Comparison of ENCODE assay signal across 21 cellular contexts in the genomic region with DNA sequence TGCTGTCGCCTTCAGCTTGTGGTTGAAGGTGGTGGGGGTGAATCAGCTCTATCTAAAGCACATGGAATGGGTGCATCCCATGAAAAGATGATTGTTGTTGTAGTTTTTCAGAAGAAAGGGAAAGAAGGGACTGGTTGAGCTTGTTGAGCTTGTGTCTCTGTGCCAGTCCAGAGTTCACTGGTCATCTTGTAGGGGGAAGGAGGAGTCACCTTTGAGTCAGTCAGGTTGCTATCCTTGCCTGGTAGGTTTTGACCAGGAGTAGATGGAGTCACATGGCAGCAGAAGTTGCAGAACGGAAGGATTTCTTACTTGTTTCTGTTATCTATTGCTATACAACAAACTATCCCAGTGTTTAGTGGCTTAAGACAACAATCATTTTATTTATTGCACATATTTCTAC.
"Had no signal": no experiment of that assay in that cellular context is flagged by ENCODE, and none has a peak within 500 bp of the region (broad histone marks: within the 10 kb centered on the region; RNA-seq: fewer than 3 reads in every experiment).

No MANE protein-coding gene starts in this region.

- H3K9me3 Mint-ChIP-seq: activated CD4-positive, alpha-beta T cell treated with anti-CD3 and anti-CD28 coated beads, Interleukin-2, amount 10 ng/mL, durations not matched to agents 7 days and 5 days; activated CD8-positive, alpha-beta T cell treated with anti-CD3 and anti-CD28 coated beads for 36 hours; activated T-helper 1 cell treated with anti-CD3 and anti-CD28 coated beads, Interleukin-12 subunit alpha, Interleukin-12 subunit beta, Interleukin-2, Interleukin-4 antibody, amounts not matched to agents 30 ng/mL and 10 ng/mL and 1 ng/mL, durations not matched to agents 14 hours and 24 hours and 36 hours had no signal

- H3K4me3 Mint-ChIP-seq: activated CD4-positive, alpha-beta T cell treated with anti-CD3 and anti-CD28 coated beads, Interleukin-2, amount 10 ng/mL, durations not matched to agents 7 days and 5 days; activated CD8-positive, alpha-beta memory T cell treated with anti-CD3 and anti-CD28 coated beads, Interleukin-2, amount 10 ng/mL, durations not matched to agents 7 days and 5 days; activated CD8-positive, alpha-beta T cell treated with anti-CD3 and anti-CD28 coated beads for 36 hours; activated T-helper 1 cell treated with anti-CD3 and anti-CD28 coated beads, Interleukin-12 subunit alpha, Interleukin-12 subunit beta, Interleukin-2, Interleukin-4 antibody, amounts not matched to agents 30 ng/mL and 10 ng/mL and 1 ng/mL, durations not matched to agents 14 hours and 24 hours and 36 hours had no signal

- H3K9me3 ChIP-seq: body of pancreas, left ventricle myocardium inferior, right lobe of liver, thoracic aorta, upper lobe of left lung had no signal

- H3K36me3 ChIP-seq: cardiac muscle cell, left ventricle myocardium inferior, right lobe of liver, upper lobe of left lung had no signal

- H3K27ac ChIP-seq: body of pancreas, cardiac muscle cell, left ventricle myocardium inferior, right lobe of liver, skin epidermis, thoracic aorta, upper lobe of left lung, VCaP had no signal

- H3K4me1 Mint-ChIP-seq: activated CD4-positive, alpha-beta T cell treated with anti-CD3 and anti-CD28 coated beads, Interleukin-2, amount 10 ng/mL, durations not matched to agents 7 days and 5 days had no signal

- H3K27me3 ChIP-seq: body of pancreas, cardiac muscle cell, right lobe of liver, upper lobe of left lung had no signal

- H3K27me3 Mint-ChIP-seq: activated CD4-positive, alpha-beta T cell treated with anti-CD3 and anti-CD28 coated beads, Interleukin-2, amount 10 ng/mL, durations not matched to agents 7 days and 5 days; activated CD8-positive, alpha-beta memory T cell treated with anti-CD3 and anti-CD28 coated beads, Interleukin-2, amount 10 ng/mL, durations not matched to agents 7 days and 5 days; activated CD8-positive, alpha-beta T cell treated with anti-CD3 and anti-CD28 coated beads for 36 hours had no signal

- H3K4me3 ChIP-seq: body of pancreas, cardiac muscle cell, left ventricle myocardium inferior, right lobe of liver, skin epidermis, thoracic aorta, upper lobe of left lung had no signal

- H3K4me1 ChIP-seq: body of pancreas, left ventricle myocardium inferior, right lobe of liver, upper lobe of left lung had no signal

- DNase-seq: activated CD4-positive, alpha-beta T cell treated with anti-CD3 and anti-CD28 coated beads, Interleukin-2, amount 10 ng/mL, durations not matched to agents 7 days and 5 days; activated CD4-positive, CD25-positive, alpha-beta regulatory T cell treated with anti-CD3 and anti-CD28 coated beads, Interleukin-2, amount 50 U/mL, for 72 hours; activated CD8-positive, alpha-beta memory T cell treated with anti-CD3 and anti-CD28 coated beads, Interleukin-2, amount 10 ng/mL, durations not matched to agents 7 days and 5 days; activated CD8-positive, alpha-beta T cell treated with anti-CD3 and anti-CD28 coated beads for 36 hours; activated gamma-delta T cell; activated naive CD4-positive, alpha-beta T cell treated with anti-CD3 and anti-CD28 coated beads, Interleukin-2, amount 50 U/mL, for 16 hours; activated T-cell treated with anti-CD3 and anti-CD28 coated beads for 4 hours; anterior cingulate cortex; body of pancreas; foreskin melanocyte; left ventricle myocardium inferior; posterior cingulate gyrus; right lobe of liver; stimulated activated CD4-positive, alpha-beta T cell treated with anti-CD3 and anti-CD28 coated beads, Interleukin-2, amount 100 ng/mL, for 24 hours; stimulated activated naive CD4-positive, alpha-beta T cell; upper lobe of left lung had no signal

- ATAC-seq: activated CD8-positive, alpha-beta memory T cell treated with anti-CD3 and anti-CD28 coated beads, Interleukin-2, amount 10 ng/mL, durations not matched to agents 7 days and 5 days; activated CD8-positive, alpha-beta T cell treated with anti-CD3 and anti-CD28 coated beads for 36 hours; body of pancreas; right lobe of liver had no signal

- H3K27ac Mint-ChIP-seq: activated CD4-positive, alpha-beta T cell treated with anti-CD3 and anti-CD28 coated beads, Interleukin-2, amount 10 ng/mL, durations not matched to agents 7 days and 5 days; activated CD8-positive, alpha-beta memory T cell treated with anti-CD3 and anti-CD28 coated beads, Interleukin-2, amount 10 ng/mL, durations not matched to agents 7 days and 5 days; activated CD8-positive, alpha-beta T cell treated with anti-CD3 and anti-CD28 coated beads for 36 hours; activated T-helper 1 cell treated with anti-CD3 and anti-CD28 coated beads, Interleukin-12 subunit alpha, Interleukin-12 subunit beta, Interleukin-2, Interleukin-4 antibody, amounts not matched to agents 30 ng/mL and 10 ng/mL and 1 ng/mL, durations not matched to agents 14 hours and 24 hours and 36 hours had no signal
